ENCODE assay signal across 6 cellular contexts in the genomic region with DNA sequence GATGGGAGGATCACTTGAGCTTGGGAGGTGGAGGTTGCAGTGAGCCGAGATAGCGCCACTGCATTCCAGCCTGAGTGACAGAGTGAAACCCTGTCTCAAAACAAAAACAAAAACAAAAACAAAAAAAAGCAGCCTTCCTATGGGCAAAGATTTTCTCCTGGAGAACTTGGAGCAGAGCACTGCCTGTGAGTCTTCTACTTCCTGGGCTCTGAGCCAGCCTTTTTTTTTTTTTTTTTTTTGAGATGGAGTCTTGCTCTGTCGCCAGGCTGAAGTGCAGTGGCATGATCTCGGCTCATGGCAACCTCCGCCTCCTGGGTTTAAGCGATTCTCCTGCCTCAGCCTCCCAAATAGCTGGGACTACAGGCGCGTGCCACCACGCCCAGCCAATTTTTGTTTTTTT. TPM values are rescaled to one million over a fixed set of nuclear protein-coding genes. Genes with fewer than 3 reads are reported as not detected.
"Had no signal": no experiment of that assay in that cellular context is flagged by ENCODE, and none has a peak within 500 bp of the region (broad histone marks: within the 10 kb centered on the region; RNA-seq: fewer than 3 reads in every experiment).

No MANE protein-coding gene starts in this region.

RNA-seq across cellular contexts. Expression of a gene that starts 40.6 kb away (rescaled TPM):
- total RNA-seq: activated B cell treated with CpG ODN at 0.5 μM for 24 hours; activated CD4-positive, alpha-beta memory T cell treated with anti-CD3 and anti-CD28 coated beads for 36 hours; activated CD8-positive, alpha-beta memory T cell treated with anti-CD3 and anti-CD28 coated beads for 36 hours; activated CD8-positive, alpha-beta T cell treated with anti-CD3 and anti-CD28 coated beads for 36 hours; T-helper 2 cell treated with Interferon-gamma antibody and Interleukin-4, amounts not matched to agents 100 ng/mL and 5 ng/mL, for 36 hours; WTC11 had no signal
